In the genomic region with DNA sequence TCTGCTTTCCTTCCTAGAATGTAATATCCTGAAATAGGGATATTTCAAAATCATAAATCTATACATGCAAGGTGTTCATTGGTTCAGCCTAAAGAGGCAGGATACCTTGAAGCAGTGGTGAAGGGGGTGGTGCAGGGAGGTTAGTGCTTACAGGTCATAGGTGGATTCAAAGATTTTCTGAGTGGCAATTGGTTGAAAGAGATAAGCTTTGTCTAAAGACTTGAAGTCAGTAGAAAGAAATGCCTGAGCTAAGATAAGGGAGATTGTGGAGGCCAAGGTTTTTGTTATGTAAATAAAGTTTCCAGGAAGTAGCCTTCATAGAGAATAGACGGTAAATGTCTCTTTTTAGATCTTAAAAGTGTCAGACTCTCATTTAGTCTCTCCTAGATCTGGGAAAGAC, we compare ENCODE assay signal across 1 cellular context.
TF ChIP-seq lines count a peak whose summit lies in the region.

No MANE protein-coding gene starts in this region.

TF ChIP-seq in SK-N-SH treated with all-trans-retinoic acid at 6 μM for 48 hours, 23 proteins besides CTCF, POLR2A, EP300 and RAD21 (continued from another document):
- TF ChIP-seq CREB5 (CRISPR knock-in tag; IDR thresholded peaks at IDR 0.05; ENCODE audit: low read depth): no peak
- no peak for TF ChIP-seq BACH2 (CRISPR knock-in tag; IDR thresholded peaks at IDR 0.05; ENCODE audit: borderline replicate concordance)
- TF ChIP-seq OSR1 (CRISPR knock-in tag; IDR thresholded peaks at IDR 0.05): no peak
- TF ChIP-seq ZNF8 (CRISPR knock-in tag; IDR thresholded peaks at IDR 0.05): no peak
- TF ChIP-seq ESRRG (CRISPR knock-in tag; IDR thresholded peaks at IDR 0.05): no peak
- TF ChIP-seq CSDC2 (CRISPR knock-in tag; IDR thresholded peaks at IDR 0.05): no peak
- TF ChIP-seq PPARA (CRISPR knock-in tag; IDR thresholded peaks at IDR 0.05; ENCODE audit: borderline replicate concordance): no peak
